ENCODE assay signal across 1 cellular context in genomic region chr11:10351768-10352641, GRCh38.
TF ChIP-seq lines count a peak whose summit lies in the region.

No MANE protein-coding gene starts in this region.

TF ChIP-seq in H1, 55 proteins besides CTCF, POLR2A, EP300 and RAD21 (continued from another document):
- TF ChIP-seq SIN3A (conservative IDR thresholded peaks at IDR 0.05 in 1 of 2, IDR thresholded peaks at IDR 0.05 in 1 of 2; ENCODE audit: low read depth in 1 of 2, low read length in 2 of 2) (peak; percentile 90), CBX8 (IDR thresholded peaks at IDR 0.05; ENCODE audit: borderline replicate concordance, low read depth, low read length) (no peak), KDM4A (IDR thresholded peaks at IDR 0.05; ENCODE audit: low read depth, low read length, severe bottlenecking) (no peak), USF2 (IDR thresholded peaks at IDR 0.05; ENCODE audit: low read length) (no peak), MAX (IDR thresholded peaks at IDR 0.05) (peak; percentile 29), RNF2 (IDR thresholded peaks at IDR 0.05; ENCODE audit: borderline replicate concordance, low read depth, low read length, missing control alignments, poor library complexity, severe bottlenecking) (no peak), CREB1 (IDR thresholded peaks at IDR 0.05) (peak; percentile 49; the same call in 1 of the 2 replicates), ATF2 (IDR thresholded peaks at IDR 0.05; ENCODE audit: low read length) (no peak; the same call in none of the 2 replicates), SUZ12 (IDR thresholded peaks at IDR 0.05; ENCODE audit: low read length) (no peak), BRCA1 (IDR thresholded peaks at IDR 0.05; ENCODE audit: low read depth, low read length) (no peak), ASH2L (IDR thresholded peaks at IDR 0.05; ENCODE audit: low read length) (peak; percentile 79), CTBP2 (IDR thresholded peaks at IDR 0.05; ENCODE audit: borderline replicate concordance, insufficient read depth, insufficient read length, low read length) (peak; percentile 72), BCL11A (IDR thresholded peaks at IDR 0.05; ENCODE audit: low read depth in 2 of 2, low read length in 2 of 2) (peak; percentile 36 to 91), JUND (IDR thresholded peaks at IDR 0.05; ENCODE audit: low read length) (peak; percentile 82), GABPA (IDR thresholded peaks at IDR 0.05; ENCODE audit: borderline replicate concordance, insufficient read depth, low read length) (no peak), NRF1 (IDR thresholded peaks at IDR 0.05; ENCODE audit: low read depth, low read length) (no peak), EGR1 (IDR thresholded peaks at IDR 0.05; ENCODE audit: borderline replicate concordance, low read depth, low read length) (no peak), HDAC6 (IDR thresholded peaks at IDR 0.05; ENCODE audit: low read depth, low read length) (no peak), KDM1A (IDR thresholded peaks at IDR 0.05; ENCODE audit: borderline replicate concordance, low read length) (peak; percentile 88; the same call in 1 of the 2 replicates), TBP (IDR thresholded peaks at IDR 0.05; ENCODE audit: low read depth, low read length) (peak; percentile 29; the same call in 1 of the 2 replicates), TCF12 (IDR thresholded peaks at IDR 0.05; ENCODE audit: low read depth, low read length) (peak; percentile 94), SP4 (IDR thresholded peaks at IDR 0.05; ENCODE audit: low read length) (no peak), HDAC2 (IDR thresholded peaks at IDR 0.05; ENCODE audit: borderline replicate concordance in 1 of 2, low read depth in 2 of 2, low read length in 2 of 2) (peak; percentile 55 to 98; a peak in 3 of 4 replicates), POLR2AphosphoS5 (IDR thresholded peaks at IDR 0.05; ENCODE audit: low read depth, low read length) (peak; percentile 67; the same call in 1 of the 2 replicates), SRF (IDR thresholded peaks at IDR 0.05; ENCODE audit: low read depth, low read length) (no peak), SIX5 (IDR thresholded peaks at IDR 0.05; ENCODE audit: low read depth, low read length) (no peak), CHD7 (IDR thresholded peaks at IDR 0.05; ENCODE audit: insufficient replicate concordance, low read length) (peak; percentile 94), RXRA (IDR thresholded peaks at IDR 0.05; ENCODE audit: insufficient read depth, low read depth, low read length) (0 out of 2 replicates have a peak, but pooled peaks have one; percentile 29), PHF8 (conservative IDR thresholded peaks at IDR 0.05; ENCODE audit: low read depth, low read length) (no peak), POU5F1 (IDR thresholded peaks at IDR 0.05; ENCODE audit: low read depth, low read length) (no peak), BACH1 (IDR thresholded peaks at IDR 0.05; ENCODE audit: low read length) (no peak), TEAD4 (IDR thresholded peaks at IDR 0.05; ENCODE audit: low read depth, low read length) (peak; percentile 89), SP2 (IDR thresholded peaks at IDR 0.05; ENCODE audit: low read length) (no peak), EZH2 (IDR thresholded peaks at IDR 0.05; ENCODE audit: low read depth, low read length, severe bottlenecking) (no peak), CHD1 (IDR thresholded peaks at IDR 0.05; ENCODE audit: low read depth, low read length) (no peak), CHD2 (IDR thresholded peaks at IDR 0.05; ENCODE audit: low read length) (peak; percentile 56), RFX5 (IDR thresholded peaks at IDR 0.05; ENCODE audit: borderline replicate concordance, low read depth, low read length) (no peak), ZNF274 (IDR thresholded peaks at IDR 0.05; ENCODE audit: borderline replicate concordance, extremely low read depth, low read length) (no peak), MAFK (IDR thresholded peaks at IDR 0.05; ENCODE audit: low read depth, low read length) (no peak), SAP30 (IDR thresholded peaks at IDR 0.05; ENCODE audit: insufficient read depth, insufficient replicate concordance, low read length) (peak; percentile 81)
